In genomic region chr11:24556693-24557092, GRCh38 we compare ENCODE assay signal across 29 cellular contexts. TPM values are rescaled to one million over a fixed set of nuclear protein-coding genes. Genes with fewer than 3 reads are reported as not detected.
"Had no signal": no experiment of that assay in that cellular context is flagged by ENCODE, and none has a peak within 500 bp of the region (broad histone marks: within the 10 kb centered on the region; RNA-seq: fewer than 3 reads in every experiment).

No MANE protein-coding gene starts in this region.

- H3K4me3 ChIP-seq: adrenal gland, ascending aorta, heart right ventricle, ovary, prostate gland, transverse colon had no signal

- FAIRE-seq: urothelium cell line had no signal

- H3K4me1 ChIP-seq: adrenal gland, ascending aorta, heart right ventricle, prostate gland had no signal

- H3K4me3 Mint-ChIP-seq: activated B cell treated with CpG ODN at 0.5 μM for 24 hours; activated CD4-positive, alpha-beta T cell treated with anti-CD3 and anti-CD28 coated beads for 36 hours; activated naive CD8-positive, alpha-beta T cell; activated T-cell treated with anti-CD3 and anti-CD28 coated beads, Interleukin-2, amount 50 U/mL, for 24 hours; activated T-helper 17 cell treated with anti-CD3 and anti-CD28 coated beads, Interleukin-2, amount 50 U/mL, for 72 hours; memory B cell; natural killer cell treated with Interleukin-12 subunit alpha and Interleukin-12 subunit beta and Interleukin-15 and Interleukin-18, amount 100 ng/mL, for 72 hours; stimulated activated naive B cell treated with anti-CD40 and anti-IgM and Interleukin-4, amounts not matched to agents 10 μg/mL and 1 μg/mL and 100 μg/mL, for 72 hours had no signal

- H3K9me3 ChIP-seq: adrenal gland, ascending aorta, heart right ventricle, ovary, prostate gland, transverse colon had no signal

- H3K27me3 ChIP-seq: adrenal gland, ascending aorta, brain microvascular endothelial cell, heart right ventricle, ovary, transverse colon had no signal

- H3K27ac Mint-ChIP-seq: activated B cell treated with CpG ODN at 0.5 μM for 24 hours; activated CD4-positive, alpha-beta T cell treated with anti-CD3 and anti-CD28 coated beads for 36 hours; activated naive CD8-positive, alpha-beta T cell; activated T-cell treated with anti-CD3 and anti-CD28 coated beads, Interleukin-2, amount 50 U/mL, for 24 hours; activated T-helper 17 cell treated with anti-CD3 and anti-CD28 coated beads, Interleukin-2, amount 50 U/mL, for 72 hours; memory B cell; natural killer cell treated with Interleukin-12 subunit alpha and Interleukin-12 subunit beta and Interleukin-15 and Interleukin-18, amount 100 ng/mL, for 72 hours; stimulated activated naive B cell treated with anti-CD40 and anti-IgM and Interleukin-4, amounts not matched to agents 10 μg/mL and 1 μg/mL and 100 μg/mL, for 72 hours had no signal

- H3K27ac ChIP-seq: adrenal gland, ascending aorta, brain microvascular endothelial cell, heart right ventricle, ovary, prostate gland, transverse colon had no signal

- DNase-seq: activated B cell treated with CpG ODN at 0.5 μM for 24 hours; activated CD4-positive, alpha-beta T cell treated with anti-CD3 and anti-CD28 coated beads for 36 hours; activated CD4-positive, alpha-beta T cell treated with anti-CD3 and anti-CD28 coated beads, Interleukin-2, amount 50 U/mL, for 4 hours; activated CD8-positive, alpha-beta memory T cell treated with anti-CD3 and anti-CD28 coated beads for 24 hours; activated CD8-positive, alpha-beta memory T cell treated with anti-CD3 and anti-CD28 coated beads, Interleukin-2, amount 50 U/mL, for 4 hours; activated T-cell treated with anti-CD3 and anti-CD28 coated beads, Interleukin-2, amount 50 U/mL, for 24 hours; adrenal gland; brain microvascular endothelial cell; central memory CD4-positive, alpha-beta T cell; dermis blood vessel endothelial cell; effector CD8-positive, alpha-beta T cell; erythroblast; foreskin fibroblast; heart right ventricle; islet precursor cell; left cardiac atrium; ovary; stimulated activated CD4-positive, alpha-beta T cell treated with anti-CD3 and anti-CD28 coated beads, Interleukin-2, amount 100 ng/mL, for 48 hours; stimulated activated CD8-positive, alpha-beta memory T cell treated with anti-CD3 and anti-CD28 coated beads, Interleukin-4, amount 100 ng/mL, for 48 hours; stimulated activated naive B cell treated with anti-CD40 and anti-IgM and Interleukin-4, amounts not matched to agents 10 μg/mL and 1 μg/mL and 100 μg/mL, for 72 hours; transverse colon had no signal

- H3K4me1 Mint-ChIP-seq: activated B cell treated with CpG ODN at 0.5 μM for 24 hours; activated CD4-positive, alpha-beta T cell treated with anti-CD3 and anti-CD28 coated beads for 36 hours; activated T-helper 17 cell treated with anti-CD3 and anti-CD28 coated beads, Interleukin-2, amount 50 U/mL, for 72 hours; memory B cell; stimulated activated naive B cell treated with anti-CD40 and anti-IgM and Interleukin-4, amounts not matched to agents 10 μg/mL and 1 μg/mL and 100 μg/mL, for 72 hours had no signal

- H3K36me3 ChIP-seq: adrenal gland, ascending aorta, brain microvascular endothelial cell, heart right ventricle, ovary, prostate gland, transverse colon had no signal

- ATAC-seq: activated CD4-positive, alpha-beta T cell treated with anti-CD3 and anti-CD28 coated beads for 36 hours; activated T-helper 17 cell treated with anti-CD3 and anti-CD28 coated beads, Interleukin-2, amount 50 U/mL, for 72 hours; heart right ventricle; left cardiac atrium; natural killer cell treated with Interleukin-12 subunit alpha and Interleukin-12 subunit beta and Interleukin-15 and Interleukin-18, amount 100 ng/mL, for 72 hours; stimulated activated naive B cell treated with anti-CD40 and anti-IgM and Interleukin-4, amounts not matched to agents 10 μg/mL and 1 μg/mL and 100 μg/mL, for 72 hours had no signal

- H3K9me3 Mint-ChIP-seq: activated B cell treated with CpG ODN at 0.5 μM for 24 hours; activated T-cell treated with anti-CD3 and anti-CD28 coated beads, Interleukin-2, amount 50 U/mL, for 24 hours; stimulated activated naive B cell treated with anti-CD40 and anti-IgM and Interleukin-4, amounts not matched to agents 10 μg/mL and 1 μg/mL and 100 μg/mL, for 72 hours had no signal

- H3K36me3 Mint-ChIP-seq: activated naive CD8-positive, alpha-beta T cell; memory B cell; natural killer cell treated with Interleukin-12 subunit alpha and Interleukin-12 subunit beta and Interleukin-15 and Interleukin-18, amount 100 ng/mL, for 72 hours; stimulated activated naive B cell treated with anti-CD40 and anti-IgM and Interleukin-4, amounts not matched to agents 10 μg/mL and 1 μg/mL and 100 μg/mL, for 72 hours had no signal

- H3K27me3 Mint-ChIP-seq: activated B cell treated with CpG ODN at 0.5 μM for 24 hours; activated CD4-positive, alpha-beta T cell treated with anti-CD3 and anti-CD28 coated beads for 36 hours; activated naive CD8-positive, alpha-beta T cell; activated T-cell treated with anti-CD3 and anti-CD28 coated beads, Interleukin-2, amount 50 U/mL, for 24 hours; activated T-helper 17 cell treated with anti-CD3 and anti-CD28 coated beads, Interleukin-2, amount 50 U/mL, for 72 hours; memory B cell; natural killer cell treated with Interleukin-12 subunit alpha and Interleukin-12 subunit beta and Interleukin-15 and Interleukin-18, amount 100 ng/mL, for 72 hours; stimulated activated naive B cell treated with anti-CD40 and anti-IgM and Interleukin-4, amounts not matched to agents 10 μg/mL and 1 μg/mL and 100 μg/mL, for 72 hours had no signal

RNA-seq across cellular contexts. Expression of gene LUZP2, which starts 59.8 kb away (rescaled TPM):
- total RNA-seq: activated B cell treated with CpG ODN at 0.5 μM for 24 hours; activated CD4-positive, alpha-beta T cell treated with anti-CD3 and anti-CD28 coated beads for 36 hours; activated T-helper 17 cell treated with anti-CD3 and anti-CD28 coated beads, Interleukin-2, amount 50 U/mL, for 72 hours; dermis blood vessel endothelial cell; left cardiac atrium; natural killer cell treated with Interleukin-12 subunit alpha and Interleukin-12 subunit beta and Interleukin-15 and Interleukin-18, amount 100 ng/mL, for 72 hours had no signal
- polyA plus RNA-seq: liver had no signal
